ENCODE assay signal across 8 cellular contexts in the genomic region with DNA sequence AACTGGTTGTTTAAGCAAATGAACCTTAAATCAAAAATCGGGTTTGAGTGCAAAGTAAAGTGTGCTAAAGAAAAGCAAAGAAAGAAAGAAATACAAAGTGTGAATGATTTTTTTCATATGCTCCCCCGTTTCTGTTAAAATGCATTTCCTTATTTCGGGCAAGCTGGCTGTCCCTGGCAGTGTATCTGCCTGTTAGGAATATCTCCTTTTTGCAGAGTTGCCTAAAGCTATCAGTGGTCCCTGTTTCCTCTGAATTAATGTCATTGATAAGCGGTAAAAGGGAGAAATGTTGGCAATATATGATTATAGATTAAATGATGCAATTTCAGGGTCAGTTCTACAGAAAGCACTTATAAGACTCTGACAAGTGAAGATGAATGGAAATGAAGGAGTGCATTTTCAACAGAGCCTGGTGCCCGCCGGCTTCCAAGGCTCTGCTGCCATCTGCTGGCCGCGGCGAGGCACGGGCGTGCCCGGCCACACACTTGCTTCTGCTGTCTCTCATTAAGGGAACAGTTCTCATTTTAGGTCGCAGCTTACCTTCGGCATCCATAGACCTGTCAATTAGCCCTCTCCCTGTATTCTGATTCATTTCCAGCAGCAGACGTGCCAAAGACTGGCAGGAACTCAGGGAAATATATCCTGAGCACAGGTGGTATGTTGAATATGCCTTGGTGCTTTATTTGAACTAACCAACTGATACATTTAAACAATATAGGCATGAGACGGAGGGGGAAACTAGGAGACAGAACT.
A peak's percentile ranks its signal among the peaks of the same experiment; 100 is the strongest.
DNase-seq lines count a peak whose midpoint lies in the region; ATAC-seq and TF ChIP-seq lines count a peak whose summit lies in the region.

No MANE protein-coding gene starts in this region.

- H3K27ac Mint-ChIP-seq in CD14-positive monocyte: no peak overlapping the region

- peak; percentile 80 for ATAC-seq in HG03196 (IDR thresholded peaks at IDR 0.05; ENCODE audit: unreplicated experiment)

- peaks cover 0 to 3% (median 0%) of the 10 kb centered on the region in 3 donors for H3K27me3 Mint-ChIP-seq in CD14-positive monocyte (ENCODE audit: low read depth in 3 of 3)

- no peaks in the 10 kb centered on the region for H3K4me1 Mint-ChIP-seq in CD14-positive monocyte

- H3K4me3 Mint-ChIP-seq in CD14-positive monocyte: no peak overlapping the region

- H3K9me3 Mint-ChIP-seq in CD14-positive monocyte: peaks cover 0 to 2% (median 0%) of the 10 kb centered on the region in 7 donors

- intact Hi-C loops in CD14-positive monocyte (cut with micrococcal nuclease): no loop called here

- TF ChIP-seq CTCF in CD14-positive monocyte (IDR thresholded peaks at IDR 0.05): peak; percentile 90

- H3K36me3 Mint-ChIP-seq in CD14-positive monocyte: no peaks in the 10 kb centered on the region

- DNase-seq in CD14-positive monocyte (ENCODE audit: low spot score): no peak
- DNase-seq in GM19240 (ENCODE audit: insufficient read length, low spot score): peak; percentile 35
- DNase-seq in NCI-H748 (lab: John Stamatoyannopoulos, UW; ENCODE audit: unreplicated experiment): peak; percentile 91
- peak; percentile 57 to 66 for DNase-seq in activated CD4-positive, alpha-beta T cell treated with anti-CD3 and anti-CD28 coated beads, Interleukin-2, amount 50 U/mL, for 48 hours
- DNase-seq in effector CD4-positive, alpha-beta T cell: peak; percentile 29
- DNase-seq in medulla oblongata (ENCODE audit: extremely low spot score): peak; percentile 87
- DNase-seq in stimulated activated CD8-positive, alpha-beta memory T cell treated with anti-CD3 and anti-CD28 coated beads, Interleukin-2, amount 100 ng/mL, for 48 hours (ENCODE audit: low read depth in 2 of 2): peak; percentile 33 to 42
